11 cellular contexts compared by ENCODE assay signal in the genomic region with DNA sequence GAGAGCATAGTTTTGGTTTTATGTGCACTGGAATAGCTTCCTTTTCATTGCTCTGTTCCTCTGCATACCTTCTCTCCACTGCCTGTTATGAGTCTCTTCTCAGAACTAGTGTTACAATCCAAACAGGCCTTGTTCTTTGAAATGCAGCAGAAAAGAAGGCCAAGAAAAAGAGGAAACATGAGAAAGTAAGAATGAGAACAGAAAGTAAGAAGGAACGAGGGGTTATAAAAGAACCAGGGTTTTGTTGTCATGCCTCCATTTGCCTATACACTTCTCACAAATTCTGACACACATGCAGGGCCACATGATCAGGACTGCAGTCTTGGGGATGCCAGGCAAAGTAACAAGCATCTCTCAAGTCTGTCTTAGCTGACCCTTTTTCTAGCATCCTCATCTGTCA.
DNase-seq lines count a peak whose midpoint lies in the region; ATAC-seq and TF ChIP-seq lines count a peak whose summit lies in the region.
"Had no signal": no experiment of that assay in that cellular context is flagged by ENCODE, and none has a peak within 500 bp of the region (broad histone marks: within the 10 kb centered on the region; RNA-seq: fewer than 3 reads in every experiment).

No MANE protein-coding gene starts in this region.

- H3K4me1 ChIP-seq in thoracic aorta (ENCODE audit: control insufficient read depth in 1 of 2, low read depth in 2 of 2): peaks cover 22 to 47% of the 10 kb centered on the region in 2 donors
- H3K4me1 ChIP-seq: pancreas had no signal

- H3K4me3 Mint-ChIP-seq in WTC11: no peak overlapping the region
- no peak overlapping the region for H3K4me3 Mint-ChIP-seq in natural killer cell

- peaks cover 11% of the 10 kb centered on the region for H3K4me1 Mint-ChIP-seq in WTC11
- H3K4me1 Mint-ChIP-seq in natural killer cell: no peaks in the 10 kb centered on the region

- no peaks in the 10 kb centered on the region for H3K36me3 ChIP-seq in thoracic aorta
- H3K36me3 ChIP-seq: pancreas had no signal

- peak overlapping the region; percentile 78 to 82 for H3K27ac ChIP-seq in thoracic aorta
- H3K27ac ChIP-seq: pancreas had no signal

- CTCF ChIA-PET in WTC11 (lab: Charles Lee): interaction anchor here (0.7 to 1.3 kb wide), 2 partner anchors 30 kb away, joined by 3 to 4 read pairs; no protein-coding TSS in a partner anchor

- no peaks in the 10 kb centered on the region for H3K9me3 ChIP-seq in thoracic aorta
- H3K9me3 ChIP-seq: pancreas had no signal

- POLR2A ChIA-PET in WTC11 (lab: Charles Lee): no interaction called here

- intact Hi-C loops in natural killer cell (cut with micrococcal nuclease): no loop called here

- H3K36me3 Mint-ChIP-seq in WTC11: no peaks in the 10 kb centered on the region
- no peaks in the 10 kb centered on the region for H3K36me3 Mint-ChIP-seq in natural killer cell

- H3K27me3 Mint-ChIP-seq in WTC11 (ENCODE audit: low read depth) (no peaks in the 10 kb centered on the region), natural killer cell (ENCODE audit: low read depth in 2 of 2) (no peaks in the 10 kb centered on the region)

- H3K27ac Mint-ChIP-seq in WTC11: peak overlapping the region; percentile 27; the same call in 1 of the 2 replicates
- H3K27ac Mint-ChIP-seq in natural killer cell: no peak overlapping the region

- H3K4me3 ChIP-seq in thoracic aorta: no peak overlapping the region
- H3K4me3 ChIP-seq: pancreas had no signal

- TF ChIP-seq CTCF in WTC11 (IDR thresholded peaks at IDR 0.05) (no peak), thoracic aorta (IDR thresholded peaks at IDR 0.05) (no peak), natural killer cell (IDR thresholded peaks at IDR 0.05) (no peak)

- H3K27me3 ChIP-seq in thoracic aorta (replicated peaks; ENCODE audit: insufficient read depth): no peaks in the 10 kb centered on the region
- H3K27me3 ChIP-seq: pancreas had no signal

- ATAC-seq in HG02981 (IDR thresholded peaks at IDR 0.05; ENCODE audit: unreplicated experiment) (peak; percentile 76), WTC11 (no peak), thoracic aorta (ENCODE audit: insufficient number of reproducible peaks, low FRiP score, low read depth) (no peak), natural killer cell (no peak)
- ATAC-seq: esophagus mucosa had no signal

- DNase-seq in SIG-M5 treated with dmso at 0.1 percent for 504 hours (lab: John Stamatoyannopoulos, UW; ENCODE audit: unreplicated experiment) (peak; percentile 32), SIG-M5 (lab: John Stamatoyannopoulos, UW) (no peak), WTC11 (ENCODE audit: low spot score) (no peak), thoracic aorta (ENCODE audit: low spot score) (no peak), natural killer cell (no peak)
- no peak for DNase-seq in activated CD4-positive, alpha-beta T cell treated with anti-CD3 and anti-CD28 coated beads for 4 hours
- no peak for DNase-seq in NK-92 treated with Interleukin-12 subunit alpha and Interleukin-12 subunit beta, amount 100 ng/mL, for 24 hours (lab: John Stamatoyannopoulos, UW)
- DNase-seq: NCI-H2227 treated with DMSO at 0.1 percent for 48 hours, pancreas had no signal

- no peaks in the 10 kb centered on the region for H3K9me3 Mint-ChIP-seq in WTC11
- H3K9me3 Mint-ChIP-seq in natural killer cell: peaks cover 4 to 6% of the 10 kb centered on the region in 2 donors

TF ChIP-seq in WTC11, 78 proteins besides CTCF, POLR2A, EP300 and RAD21:
- TF ChIP-seq SP1 (CRISPR knock-in tag; conservative IDR thresholded peaks at IDR 0.05): no peak
- TF ChIP-seq E2F5 (CRISPR knock-in tag; IDR thresholded peaks at IDR 0.05): no peak
- TF ChIP-seq FOXJ3 (CRISPR knock-in tag; IDR thresholded peaks at IDR 0.05; ENCODE audit: borderline replicate concordance): no peak
- no peak for TF ChIP-seq ZNF416 (CRISPR knock-in tag; IDR thresholded peaks at IDR 0.05)
- no peak for TF ChIP-seq FOXK1 (CRISPR knock-in tag; IDR thresholded peaks at IDR 0.05)
- TF ChIP-seq, protein P1, sequence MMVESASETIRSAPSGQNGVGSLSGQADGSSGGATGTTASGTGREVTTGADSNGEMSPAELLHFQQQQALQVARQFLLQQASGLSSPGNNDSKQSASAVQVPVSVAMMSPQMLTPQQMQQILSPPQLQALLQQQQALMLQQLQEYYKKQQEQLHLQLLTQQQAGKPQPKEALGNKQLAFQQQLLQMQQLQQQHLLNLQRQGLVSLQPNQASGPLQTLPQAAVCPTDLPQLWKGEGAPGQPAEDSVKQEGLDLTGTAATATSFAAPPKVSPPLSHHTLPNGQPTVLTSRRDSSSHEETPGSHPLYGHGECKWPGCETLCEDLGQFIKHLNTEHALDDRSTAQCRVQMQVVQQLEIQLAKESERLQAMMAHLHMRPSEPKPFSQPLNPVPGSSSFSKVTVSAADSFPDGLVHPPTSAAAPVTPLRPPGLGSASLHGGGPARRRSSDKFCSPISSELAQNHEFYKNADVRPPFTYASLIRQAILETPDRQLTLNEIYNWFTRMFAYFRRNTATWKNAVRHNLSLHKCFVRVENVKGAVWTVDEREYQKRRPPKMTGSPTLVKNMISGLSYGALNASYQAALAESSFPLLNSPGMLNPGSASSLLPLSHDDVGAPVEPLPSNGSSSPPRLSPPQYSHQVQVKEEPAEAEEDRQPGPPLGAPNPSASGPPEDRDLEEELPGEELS (CRISPR knock-in tag; IDR thresholded peaks at IDR 0.05): no peak
- no peak for TF ChIP-seq RELA (CRISPR knock-in tag; IDR thresholded peaks at IDR 0.05; ENCODE audit: borderline replicate concordance)
- TF ChIP-seq, protein P2, sequence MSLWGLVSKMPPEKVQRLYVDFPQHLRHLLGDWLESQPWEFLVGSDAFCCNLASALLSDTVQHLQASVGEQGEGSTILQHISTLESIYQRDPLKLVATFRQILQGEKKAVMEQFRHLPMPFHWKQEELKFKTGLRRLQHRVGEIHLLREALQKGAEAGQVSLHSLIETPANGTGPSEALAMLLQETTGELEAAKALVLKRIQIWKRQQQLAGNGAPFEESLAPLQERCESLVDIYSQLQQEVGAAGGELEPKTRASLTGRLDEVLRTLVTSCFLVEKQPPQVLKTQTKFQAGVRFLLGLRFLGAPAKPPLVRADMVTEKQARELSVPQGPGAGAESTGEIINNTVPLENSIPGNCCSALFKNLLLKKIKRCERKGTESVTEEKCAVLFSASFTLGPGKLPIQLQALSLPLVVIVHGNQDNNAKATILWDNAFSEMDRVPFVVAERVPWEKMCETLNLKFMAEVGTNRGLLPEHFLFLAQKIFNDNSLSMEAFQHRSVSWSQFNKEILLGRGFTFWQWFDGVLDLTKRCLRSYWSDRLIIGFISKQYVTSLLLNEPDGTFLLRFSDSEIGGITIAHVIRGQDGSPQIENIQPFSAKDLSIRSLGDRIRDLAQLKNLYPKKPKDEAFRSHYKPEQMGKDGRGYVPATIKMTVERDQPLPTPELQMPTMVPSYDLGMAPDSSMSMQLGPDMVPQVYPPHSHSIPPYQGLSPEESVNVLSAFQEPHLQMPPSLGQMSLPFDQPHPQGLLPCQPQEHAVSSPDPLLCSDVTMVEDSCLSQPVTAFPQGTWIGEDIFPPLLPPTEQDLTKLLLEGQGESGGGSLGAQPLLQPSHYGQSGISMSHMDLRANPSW (CRISPR knock-in tag; conservative IDR thresholded peaks at IDR 0.05; ENCODE audit: low read depth): no peak
- TF ChIP-seq ATF1 (CRISPR knock-in tag; IDR thresholded peaks at IDR 0.05): no peak
- TF ChIP-seq EMX1 (CRISPR knock-in tag; IDR thresholded peaks at IDR 0.05): no peak
- TF ChIP-seq HMGA2 (CRISPR knock-in tag; IDR thresholded peaks at IDR 0.05): no peak
- TF ChIP-seq, protein P3, sequence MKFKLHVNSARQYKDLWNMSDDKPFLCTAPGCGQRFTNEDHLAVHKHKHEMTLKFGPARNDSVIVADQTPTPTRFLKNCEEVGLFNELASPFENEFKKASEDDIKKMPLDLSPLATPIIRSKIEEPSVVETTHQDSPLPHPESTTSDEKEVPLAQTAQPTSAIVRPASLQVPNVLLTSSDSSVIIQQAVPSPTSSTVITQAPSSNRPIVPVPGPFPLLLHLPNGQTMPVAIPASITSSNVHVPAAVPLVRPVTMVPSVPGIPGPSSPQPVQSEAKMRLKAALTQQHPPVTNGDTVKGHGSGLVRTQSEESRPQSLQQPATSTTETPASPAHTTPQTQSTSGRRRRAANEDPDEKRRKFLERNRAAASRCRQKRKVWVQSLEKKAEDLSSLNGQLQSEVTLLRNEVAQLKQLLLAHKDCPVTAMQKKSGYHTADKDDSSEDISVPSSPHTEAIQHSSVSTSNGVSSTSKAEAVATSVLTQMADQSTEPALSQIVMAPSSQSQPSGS (CRISPR knock-in tag; IDR thresholded peaks at IDR 0.05; ENCODE audit: borderline replicate concordance, low read depth): no peak
- TF ChIP-seq NFE2L1 (CRISPR knock-in tag; IDR thresholded peaks at IDR 0.05): no peak
- no peak for TF ChIP-seq ZNF263 (CRISPR knock-in tag; IDR thresholded peaks at IDR 0.05; ENCODE audit: low read depth)
- TF ChIP-seq, protein P4, sequence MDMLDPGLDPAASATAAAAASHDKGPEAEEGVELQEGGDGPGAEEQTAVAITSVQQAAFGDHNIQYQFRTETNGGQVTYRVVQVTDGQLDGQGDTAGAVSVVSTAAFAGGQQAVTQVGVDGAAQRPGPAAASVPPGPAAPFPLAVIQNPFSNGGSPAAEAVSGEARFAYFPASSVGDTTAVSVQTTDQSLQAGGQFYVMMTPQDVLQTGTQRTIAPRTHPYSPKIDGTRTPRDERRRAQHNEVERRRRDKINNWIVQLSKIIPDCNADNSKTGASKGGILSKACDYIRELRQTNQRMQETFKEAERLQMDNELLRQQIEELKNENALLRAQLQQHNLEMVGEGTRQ (CRISPR knock-in tag; IDR thresholded peaks at IDR 0.05): no peak
- TF ChIP-seq ERG (CRISPR knock-in tag; IDR thresholded peaks at IDR 0.05): no peak
TF ChIP-seq in WTC11: peak in this region for 0.
